Comparison of ENCODE assay signal across 8 cellular contexts in the genomic region with DNA sequence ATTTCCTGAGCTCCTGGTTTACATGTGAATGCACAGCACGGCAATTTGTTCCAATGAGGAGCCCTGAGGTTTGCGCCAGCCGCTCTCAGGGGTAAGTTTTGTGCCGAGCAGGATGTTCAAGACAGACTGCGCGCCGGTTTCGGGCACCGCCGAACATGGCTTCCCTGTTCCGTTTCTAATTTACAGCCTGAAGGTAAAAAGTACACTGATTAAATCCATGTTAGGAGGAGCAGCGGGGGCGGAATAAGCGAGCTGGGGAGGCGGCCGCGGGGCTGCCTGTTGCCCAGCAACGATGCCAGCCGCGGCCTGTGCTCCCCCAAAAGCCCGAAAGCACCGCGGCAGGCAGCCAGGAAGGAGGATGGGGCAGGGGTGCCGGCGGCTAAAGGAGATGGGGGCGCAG. TPM values are rescaled to one million over a fixed set of nuclear protein-coding genes. Genes with fewer than 3 reads are reported as not detected.
DNase-seq lines count a peak whose midpoint lies in the region; ATAC-seq and TF ChIP-seq lines count a peak whose summit lies in the region.
"Had no signal": no experiment of that assay in that cellular context is flagged by ENCODE, and none has a peak within 500 bp of the region (broad histone marks: within the 10 kb centered on the region; RNA-seq: fewer than 3 reads in every experiment).

No MANE protein-coding gene starts in this region.

- POLR2A ChIA-PET in CD4-positive, alpha-beta memory T cell (lab: Charles Lee; ENCODE audit: partially characterized antibody): interaction anchor here (1.8 to 2.7 kb wide), 3 partner anchors 10 to 82 kb away, joined by 5 to 10 read pairs (median 7); a partner anchor contains a TSS

- H3K79me2 ChIP-seq in osteoblast (ENCODE audit: insufficient read depth, low read length): no peaks in the 10 kb centered on the region

- ATAC-seq in central memory CD8-positive, alpha-beta T cell (replicated peaks; ENCODE audit: extremely low read depth, poor library complexity, severe bottlenecking): no peak

- H3K9me3 Mint-ChIP-seq in CD4-positive, alpha-beta memory T cell: no peaks in the 10 kb centered on the region
- no peaks in the 10 kb centered on the region for H3K9me3 Mint-ChIP-seq in central memory CD8-positive, alpha-beta T cell

- H3K4me1 Mint-ChIP-seq in CD4-positive, alpha-beta memory T cell: peaks cover 2 to 17% (median 7%) of the 10 kb centered on the region in 4 donors
- peaks cover 6% of the 10 kb centered on the region for H3K4me1 Mint-ChIP-seq in central memory CD8-positive, alpha-beta T cell

- TF ChIP-seq CTCF in GM20000 (IDR thresholded peaks at IDR 0.05; ENCODE audit: extremely low read depth, missing control alignments): no peak
- TF ChIP-seq CTCF in osteoblast (IDR thresholded peaks at IDR 0.05; ENCODE audit: extremely low read depth, low read depth, low read length): no peak

- H3K27ac ChIP-seq in CD4-positive, alpha-beta memory T cell (ENCODE audit: low read depth, low read length): no peak overlapping the region
- H3K27ac ChIP-seq in osteoblast (ENCODE audit: low read depth, low read length): no peak overlapping the region

- intact Hi-C loops in CD4-positive, alpha-beta memory T cell (cut with micrococcal nuclease): no loop called here

- no peaks in the 10 kb centered on the region for H3K36me3 Mint-ChIP-seq in CD4-positive, alpha-beta memory T cell
- H3K36me3 Mint-ChIP-seq in central memory CD8-positive, alpha-beta T cell (ENCODE audit: insufficient read depth): peaks cover 4% of the 10 kb centered on the region

- H3K27me3 ChIP-seq in CD4-positive, alpha-beta memory T cell (ENCODE audit: insufficient read depth, low read length): peaks cover 7% of the 10 kb centered on the region
- H3K27me3 ChIP-seq in osteoblast (ENCODE audit: insufficient read depth, low read length): peaks cover 2% of the 10 kb centered on the region

- CTCF ChIA-PET in CD4-positive, alpha-beta memory T cell (lab: Charles Lee; ENCODE audit: partially characterized antibody): interaction anchor here (0.7 to 3.4 kb wide), 41 partner anchors 8 to 581 kb away, joined by 3 to 47 read pairs (median 4); a partner anchor contains a TSS

- H3K9me3 ChIP-seq in CD4-positive, alpha-beta memory T cell (ENCODE audit: control insufficient read depth in 1 of 2, low read length in 2 of 2): no peaks in the 10 kb centered on the region
- no peaks in the 10 kb centered on the region for H3K9me3 ChIP-seq in osteoblast (ENCODE audit: low read depth, low read length)

- no peak overlapping the region for H3K4me3 ChIP-seq in CD4-positive, alpha-beta memory T cell (ENCODE audit: low read length in 2 of 2)
- H3K4me3 ChIP-seq in osteoblast (ENCODE audit: insufficient read depth, low read length): no peak overlapping the region

- no peak overlapping the region for H3K4me2 ChIP-seq in osteoblast (ENCODE audit: insufficient read depth, low read length)

- H3K4me3 Mint-ChIP-seq in CD4-positive, alpha-beta memory T cell: peak overlapping the region in 7 of 8 donors; percentile 40 to 76 (median 59)
- peak overlapping the region; percentile 32 for H3K4me3 Mint-ChIP-seq in central memory CD8-positive, alpha-beta T cell

- no peaks in the 10 kb centered on the region for H3K36me3 ChIP-seq in CD4-positive, alpha-beta memory T cell (ENCODE audit: insufficient read depth, low read length)
- H3K36me3 ChIP-seq in osteoblast (ENCODE audit: insufficient read depth, low read length): no peaks in the 10 kb centered on the region

- H3K4me1 ChIP-seq in CD4-positive, alpha-beta memory T cell (ENCODE audit: insufficient read depth, low read length): peaks cover 11% of the 10 kb centered on the region
- H3K4me1 ChIP-seq in osteoblast (ENCODE audit: insufficient read depth, low read length): peaks cover 19% of the 10 kb centered on the region

- H2AFZ ChIP-seq in osteoblast (ENCODE audit: low read length): no peak overlapping the region

- no peak overlapping the region for H3K27ac Mint-ChIP-seq in CD4-positive, alpha-beta memory T cell
- H3K27ac Mint-ChIP-seq in central memory CD8-positive, alpha-beta T cell (ENCODE audit: low read depth): no peak overlapping the region

- no peaks in the 10 kb centered on the region for H4K20me1 ChIP-seq in osteoblast (ENCODE audit: insufficient read depth, low read length)

- H3K27me3 Mint-ChIP-seq in CD4-positive, alpha-beta memory T cell: peaks cover 11 to 13% of the 10 kb centered on the region in 2 donors
- peaks cover 28% of the 10 kb centered on the region for H3K27me3 Mint-ChIP-seq in central memory CD8-positive, alpha-beta T cell

- DNase-seq in CD4-positive, alpha-beta memory T cell: no peak
- DNase-seq in GM20000 (ENCODE audit: low spot score) (peak; percentile 58), osteoblast (ENCODE audit: insufficient read length, low spot score, missing footprints) (peak; percentile 69), SIG-M5 (lab: John Stamatoyannopoulos, UW) (no peak), NCI-H1436 (lab: John Stamatoyannopoulos, UW) (no peak), SHP77 (lab: John Stamatoyannopoulos, UW) (no peak)
- DNase-seq in central memory CD8-positive, alpha-beta T cell (ENCODE audit: low spot score in 2 of 2): no peak

RNA-seq across cellular contexts. Expression of a gene that starts 6.4 kb away (rescaled TPM):
- total RNA-seq in CD4-positive, alpha-beta memory T cell: not detected
- polyA plus RNA-seq in CD4-positive, alpha-beta memory T cell: under 1 TPM in 1 of 2 donors, not detected in 1; 0.06 TPM
- total RNA-seq in osteoblast: under 0.01 and 0.29 TPM in 2 replicates
- total RNA-seq: lung microvascular endothelial cell had no signal

RNA-seq across cellular contexts. Expression of a gene that starts 11.0 kb away (rescaled TPM):
- under 1 TPM in 1 of 2 experiments, not detected in 1; 0.49 TPM for total RNA-seq in CD4-positive, alpha-beta memory T cell
- polyA plus RNA-seq in CD4-positive, alpha-beta memory T cell: not detected
- total RNA-seq in osteoblast: 4.7 and 6.2 TPM in 2 replicates

RNA-seq across cellular contexts. Expression of a gene that starts 42.4 kb away (rescaled TPM):
- 10 to 100 TPM; 12.6 to 13.8 TPM for total RNA-seq in CD4-positive, alpha-beta memory T cell
- polyA plus RNA-seq in CD4-positive, alpha-beta memory T cell: 1 to 10 TPM; 1.1 to 3.3 TPM
- total RNA-seq in osteoblast: 32.1 and 33.7 TPM in 2 replicates

RNA-seq across cellular contexts. Expression of a gene that starts 46.8 kb away (rescaled TPM):
- total RNA-seq in CD4-positive, alpha-beta memory T cell: 1 to 10 TPM; 1.1 to 1.9 TPM
- under 1 TPM; 0.13 to 0.30 TPM for polyA plus RNA-seq in CD4-positive, alpha-beta memory T cell
- total RNA-seq in osteoblast: 0.29 and 0.36 TPM in 2 replicates
- total RNA-seq: lung microvascular endothelial cell had no signal

RNA-seq across cellular contexts. Expression of a gene that starts 47.0 kb away (rescaled TPM):
- 100 to 1,000 TPM; 124 to 127 TPM for total RNA-seq in CD4-positive, alpha-beta memory T cell
- polyA plus RNA-seq in CD4-positive, alpha-beta memory T cell: 100 to 1,000 TPM; 471 to 536 TPM
- 76.0 and 94.6 TPM in 2 replicates for total RNA-seq in osteoblast

Comparison
In these comparisons a context has a peak if more than half of its experiments do, and no peak if none do; other contexts are left out.
1. DNase-seq: peak in GM20000 (single experiment) and osteoblast (single experiment); none in CD4-positive, alpha-beta memory T cell (0 of 5), central memory CD8-positive, alpha-beta T cell (0 of 2), SIG-M5 (single experiment), NCI-H1436 (single experiment) and SHP77 (0 of 2).